ENCODE assay signal across 7 cellular contexts in the genomic region with DNA sequence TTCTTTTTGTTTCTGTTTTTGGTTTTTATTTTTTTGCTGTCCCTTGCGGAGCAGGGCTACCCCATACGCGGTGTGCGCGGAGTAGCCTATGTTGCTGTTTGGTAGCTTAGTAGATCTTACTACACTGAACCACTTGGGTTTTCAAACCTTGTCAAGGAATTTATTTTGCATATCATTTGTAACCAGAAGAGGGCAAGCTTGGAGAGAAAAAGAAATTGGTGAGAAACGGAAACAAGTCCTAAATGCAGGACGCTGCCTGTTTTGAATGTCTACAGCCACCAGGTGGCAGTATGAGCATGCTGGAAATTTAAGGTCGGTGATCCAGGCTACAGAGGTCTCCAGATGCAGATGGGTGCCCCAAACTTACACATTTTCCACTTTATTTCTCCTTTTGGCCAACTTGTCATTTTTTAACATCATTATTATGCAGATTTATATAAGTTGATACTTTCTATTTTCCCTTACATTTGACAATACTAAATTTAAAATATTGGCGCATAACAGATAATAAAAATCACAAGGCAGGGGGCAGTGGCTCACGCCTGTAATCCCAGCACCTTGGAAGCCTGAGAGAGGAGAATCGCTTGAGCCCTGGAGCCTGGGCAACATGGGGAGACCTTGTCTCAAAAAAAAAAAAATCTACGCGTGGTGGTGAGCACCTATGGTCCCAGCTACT. TPM values are rescaled to one million over a fixed set of nuclear protein-coding genes. Genes with fewer than 3 reads are reported as not detected.
A peak's percentile ranks its signal among the peaks of the same experiment; 100 is the strongest.
DNase-seq lines count a peak whose midpoint lies in the region; ATAC-seq and TF ChIP-seq lines count a peak whose summit lies in the region.

No MANE protein-coding gene starts in this region.

- H3K36me3 ChIP-seq in smooth muscle cell (ENCODE audit: low read depth), result no peaks in the 10 kb centered on the region

- H2AFZ ChIP-seq in smooth muscle cell (ENCODE audit: low read depth), result no peak overlapping the region

- H3K4me2 ChIP-seq in smooth muscle cell, result no peak overlapping the region

- H3K9ac ChIP-seq in smooth muscle cell (ENCODE audit: low read depth), result no peak overlapping the region

- no peak overlapping the region for H3K27ac ChIP-seq in smooth muscle cell (ENCODE audit: low read depth)

- in situ Hi-C loops in GM13977 (cut with MboI; ENCODE audit: low pct_unique_long_range_greater_than_20kb, low sequenced_read_pairs, unreplicated experiment) (no loop called here), astrocyte of the cerebellum (cut with HindIII; ENCODE audit: low sequenced_read_pairs) (no loop called here)

- H3K27me3 ChIP-seq in smooth muscle cell (ENCODE audit: low read depth), result no peaks in the 10 kb centered on the region

- WGBS in smooth muscle cell (ENCODE audit: low lambda C conversion rate), result 46% methylated on average over 13 of the region's 13 CpGs

- H3F3A ChIP-seq in smooth muscle cell (ENCODE audit: low read depth), result no peaks in the 10 kb centered on the region

- no peaks in the 10 kb centered on the region for H3K79me2 ChIP-seq in smooth muscle cell (ENCODE audit: low read depth)

- no peaks in the 10 kb centered on the region for H4K20me1 ChIP-seq in smooth muscle cell (ENCODE audit: low read depth)

- no peaks in the 10 kb centered on the region for H3K9me3 ChIP-seq in smooth muscle cell (replicated peaks; ENCODE audit: low read depth)

- DNase-seq in GM13977 (ENCODE audit: low spot score), result peak; percentile 76
- peak; percentile 90 to 91 for DNase-seq in NCI-H2081 (lab: John Stamatoyannopoulos, UW)
- DNase-seq in T1000 (lab: John Stamatoyannopoulos, UW), result peak; percentile 63
- DNase-seq in astrocyte of the cerebellum (ENCODE audit: low read depth), result peak; percentile 91
- DNase-seq in hypothalamus (lab: John Stamatoyannopoulos, UW), result peak in 44 of 51 donors; percentile 2 to 84 (median 45)
- DNase-seq in smooth muscle cell (lab: John Stamatoyannopoulos, UW; ENCODE audit: unreplicated experiment), result peak; percentile 6

- ATAC-seq in HG02943 (IDR thresholded peaks at IDR 0.05; ENCODE audit: low read depth, unreplicated experiment), result peak; percentile 59

- H3K4me3 ChIP-seq in astrocyte of the cerebellum (ENCODE audit: low read depth, low read length) (no peak overlapping the region), smooth muscle cell (no peak overlapping the region)

- H3K4me1 ChIP-seq in smooth muscle cell (ENCODE audit: low read depth), result no peaks in the 10 kb centered on the region

- TF ChIP-seq CTCF in GM13977 (IDR thresholded peaks at IDR 0.05; ENCODE audit: extremely low read depth, insufficient read depth, missing control alignments) (peak; percentile 91), astrocyte of the cerebellum (IDR thresholded peaks at IDR 0.05; ENCODE audit: low read depth, low read length, missing control alignments) (peak; percentile 91), smooth muscle cell (IDR thresholded peaks at IDR 0.05; ENCODE audit: borderline replicate concordance, insufficient read depth, poor library complexity, severe bottlenecking) (peak; percentile 95)

RNA-seq across cellular contexts. Expression of a gene that starts 15.3 kb away (rescaled TPM):
- 77.0 and 89.0 TPM in 2 replicates for total RNA-seq in smooth muscle cell
- 43.0 and 43.9 TPM in 2 replicates for polyA plus RNA-seq in smooth muscle cell

RNA-seq across cellular contexts. Expression of a gene that starts 50.1 kb away (rescaled TPM):
- total RNA-seq in smooth muscle cell, result 19.4 and 23.2 TPM in 2 replicates
- 8.5 and 9.5 TPM in 2 replicates for polyA plus RNA-seq in smooth muscle cell

Comparison
In these comparisons a context has a peak if more than half of its experiments do, and no peak if none do; other contexts are left out.
1. DNase-seq: peak in every context shown above with its lines; median percentile 91 in astrocyte of the cerebellum; 90 in NCI-H2081; 76 in GM13977; 63 in T1000; 45 in hypothalamus; 6 in smooth muscle cell.